29 cellular contexts compared by ENCODE assay signal in genomic region chr1:237619553-237619952, GRCh38.
"Had no signal": no experiment of that assay in that cellular context is flagged by ENCODE, and none has a peak within 500 bp of the region (broad histone marks: within the 10 kb centered on the region; RNA-seq: fewer than 3 reads in every experiment).

No MANE protein-coding gene starts in this region.

- H3K4me3 ChIP-seq: body of pancreas, esophagus muscularis mucosa, gastrocnemius medialis, heart left ventricle had no signal

- FAIRE-seq: colon had no signal

- H3K9me3 ChIP-seq: gastrocnemius medialis had no signal

- H3K36me3 ChIP-seq: gastrocnemius medialis had no signal

- H3K4me1 ChIP-seq: body of pancreas, esophagus muscularis mucosa, foreskin keratinocyte, gastrocnemius medialis had no signal

- ATAC-seq: activated T-cell treated with anti-CD3 and anti-CD28 coated beads, Interleukin-2, amount 50 U/mL, for 72 hours; body of pancreas; effector memory CD8-positive, alpha-beta T cell; foreskin keratinocyte; gastrocnemius medialis; T-helper 17 cell had no signal

- DNase-seq: activated CD4-positive, alpha-beta memory T cell treated with anti-CD3 and anti-CD28 coated beads, Interleukin-2, amount 10 ng/mL, durations not matched to agents 7 days and 5 days; activated CD4-positive, alpha-beta T cell treated with anti-CD3 and anti-CD28 coated beads for 1 hour; activated CD4-positive, alpha-beta T cell treated with anti-CD3 and anti-CD28 coated beads for 4 hours; activated CD4-positive, alpha-beta T cell treated with anti-CD3 and anti-CD28 coated beads, Interleukin-2, amount 10 ng/mL, durations not matched to agents 7 days and 5 days; activated CD4-positive, alpha-beta T cell treated with anti-CD3 and anti-CD28 coated beads, Interleukin-2, amount 50 U/mL, for 4 hours; activated CD8-positive, alpha-beta memory T cell treated with anti-CD3 and anti-CD28 coated beads, Interleukin-2, amount 50 U/mL, for 48 hours; activated gamma-delta T cell treated with Interleukin-2 at 50 U/mL for 16 hours; activated naive CD4-positive, alpha-beta T cell treated with anti-CD3 and anti-CD28 coated beads, Interleukin-2, amount 50 U/mL, for 16 hours; activated naive CD4-positive, alpha-beta T cell treated with Interleukin-2 at 50 U/mL for 16 hours; activated T-cell treated with anti-CD3 and anti-CD28 coated beads for 4 hours; activated T-cell treated with anti-CD3 and anti-CD28 coated beads, Interleukin-2, amount 50 U/mL, for 24 hours; activated T-cell treated with anti-CD3 and anti-CD28 coated beads, Interleukin-2, amount 50 U/mL, for 72 hours; amniotic stem cell; anterior cingulate cortex; body of pancreas; caudate nucleus; cortex of kidney; dermis blood vessel endothelial cell; effector CD4-positive, alpha-beta T cell; effector memory CD8-positive, alpha-beta T cell; erythroblast; foreskin keratinocyte; gastrocnemius medialis; glutamatergic neuron; heart left ventricle; T-helper 17 cell; T1000 had no signal

- H3K27ac ChIP-seq: body of pancreas, esophagus muscularis mucosa, foreskin keratinocyte, gastrocnemius medialis, heart left ventricle had no signal

- H3K27me3 ChIP-seq: body of pancreas, esophagus muscularis mucosa, foreskin keratinocyte, gastrocnemius medialis, heart left ventricle had no signal
